ENCODE assay signal across 11 cellular contexts in genomic region chr1:26320896-26321295, GRCh38. TPM values are rescaled to one million over a fixed set of nuclear protein-coding genes. Genes with fewer than 3 reads are reported as not detected.
DNase-seq lines count a peak whose midpoint lies in the region; TF ChIP-seq lines count a peak whose summit lies in the region.
"Had no signal": no experiment of that assay in that cellular context is flagged by ENCODE, and none has a peak within 500 bp of the region (broad histone marks: within the 10 kb centered on the region; RNA-seq: fewer than 3 reads in every experiment).

No MANE protein-coding gene starts in this region.

- H3K9me2 ChIP-seq in DOHH2 (replicated peaks; ENCODE audit: control insufficient read depth, low read length), result no peaks in the 10 kb centered on the region

- intact Hi-C loops in Calu3 (cut with micrococcal nuclease; ENCODE audit: unreplicated experiment), result loop anchor here (2.0 to 5.0 kb wide), 2 partner anchors 41 to 46 kb away; no protein-coding TSS in a partner anchor

- peaks cover 32% of the 10 kb centered on the region for H3K36me3 ChIP-seq in DOHH2 (ENCODE audit: control insufficient read depth, low read length)
- no peaks in the 10 kb centered on the region for H3K36me3 ChIP-seq in KOPT-K1 (ENCODE audit: insufficient read depth, low read length)
- no peaks in the 10 kb centered on the region for H3K36me3 ChIP-seq in osteoblast (ENCODE audit: insufficient read depth, low read length)
- H3K36me3 ChIP-seq: sigmoid colon had no signal

- H3K4me1 ChIP-seq in DOHH2 (ENCODE audit: control insufficient read depth, low read length), result peaks cover 72% of the 10 kb centered on the region
- H3K4me1 ChIP-seq in osteoblast (ENCODE audit: insufficient read depth, low read length), result peaks cover 5% of the 10 kb centered on the region

- H3K4me3 ChIP-seq in DOHH2 (ENCODE audit: low read length) (peak overlapping the region; percentile 18), osteoblast (ENCODE audit: insufficient read depth, low read length) (no peak overlapping the region)
- H3K4me3 ChIP-seq: sigmoid colon had no signal

- H3K27me3 Mint-ChIP-seq in activated naive CD8-positive, alpha-beta T cell, result no peaks in the 10 kb centered on the region
- no peaks in the 10 kb centered on the region for H3K27me3 Mint-ChIP-seq in Calu3 (ENCODE audit: unreplicated experiment)

- peak overlapping the region; percentile 99 for H2AFZ ChIP-seq in osteoblast (ENCODE audit: low read length)

- BruUV-seq in Calu3 (replicated peaks; lab: Mats Ljungman, UMichigan), result no TSS peak

- H3K36me3 Mint-ChIP-seq in activated naive CD8-positive, alpha-beta T cell, result peaks cover 2% of the 10 kb centered on the region
- no peaks in the 10 kb centered on the region for H3K36me3 Mint-ChIP-seq in Calu3 (ENCODE audit: insufficient read depth, unreplicated experiment)

- H4K20me1 ChIP-seq in DOHH2 (ENCODE audit: control insufficient read depth, insufficient read depth, low read depth, low read length) (no peaks in the 10 kb centered on the region), osteoblast (ENCODE audit: insufficient read depth, low read length) (no peaks in the 10 kb centered on the region)

- H3K27ac Mint-ChIP-seq in activated naive CD8-positive, alpha-beta T cell, result peak overlapping the region; percentile 99
- H3K27ac Mint-ChIP-seq in Calu3 (ENCODE audit: unreplicated experiment), result no peak overlapping the region

- peaks cover 28% of the 10 kb centered on the region for H3F3A ChIP-seq in DOHH2 (ENCODE audit: control insufficient read depth, insufficient read depth)

- no peaks in the 10 kb centered on the region for H3K9me3 ChIP-seq in DOHH2 (ENCODE audit: control insufficient read depth, insufficient read depth, low read length)
- H3K9me3 ChIP-seq in KOPT-K1 (ENCODE audit: insufficient read depth, low read length, poor library complexity, severe bottlenecking), result no peaks in the 10 kb centered on the region
- no peaks in the 10 kb centered on the region for H3K9me3 ChIP-seq in osteoblast (ENCODE audit: low read depth, low read length)
- H3K9me3 ChIP-seq: sigmoid colon had no signal

- no peak for DNase-seq in osteoblast (ENCODE audit: insufficient read length, low spot score, missing footprints)
- DNase-seq in central memory CD4-positive, alpha-beta T cell, result no peak
- DNase-seq in Calu3, result no peak
- DNase-seq in T-helper 9 cell, result no peak

- peak overlapping the region; percentile 95 for H3K4me3 Mint-ChIP-seq in activated naive CD8-positive, alpha-beta T cell
- no peak overlapping the region for H3K4me3 Mint-ChIP-seq in Calu3 (ENCODE audit: low read depth, unreplicated experiment)

- H3K27me3 ChIP-seq in DOHH2 (ENCODE audit: control insufficient read depth, low read length) (no peaks in the 10 kb centered on the region), osteoblast (ENCODE audit: insufficient read depth, low read length) (no peaks in the 10 kb centered on the region)
- H3K27me3 ChIP-seq: sigmoid colon had no signal

- CTCF ChIA-PET in Calu3 (lab: Charles Lee), result interaction anchor here (1.0 to 2.9 kb wide), 4 partner anchors 35 to 70 kb away, joined by 3 to 8 read pairs (median 4); no protein-coding TSS in a partner anchor

- TF ChIP-seq CTCF in DOHH2 (IDR thresholded peaks at IDR 0.05; ENCODE audit: low read depth, low read length, poor library complexity, severe bottlenecking), result no peak
- TF ChIP-seq CTCF in osteoblast (IDR thresholded peaks at IDR 0.05; ENCODE audit: extremely low read depth, low read depth, low read length), result no peak
- no peak for TF ChIP-seq CTCF in Calu3 (IDR thresholded peaks at IDR 0.05; ENCODE audit: unreplicated experiment)

- peaks cover 64% of the 10 kb centered on the region for H3K4me1 Mint-ChIP-seq in activated naive CD8-positive, alpha-beta T cell (ENCODE audit: low read depth)
- H3K4me1 Mint-ChIP-seq in Calu3 (ENCODE audit: low read depth, unreplicated experiment), result peaks cover 8% of the 10 kb centered on the region

- H3K79me2 ChIP-seq in DOHH2 (ENCODE audit: control insufficient read depth, low read length) (peaks cover 31% of the 10 kb centered on the region), osteoblast (ENCODE audit: insufficient read depth, low read length) (no peaks in the 10 kb centered on the region)

- H3K27ac ChIP-seq in DOHH2 (ENCODE audit: low read depth, low read length) (peak overlapping the region; percentile 90), KOPT-K1 (ENCODE audit: low read depth, low read length, poor library complexity, severe bottlenecking) (peak overlapping the region; percentile 51), osteoblast (ENCODE audit: low read depth, low read length) (no peak overlapping the region)
- H3K27ac ChIP-seq: sigmoid colon, WERI-Rb-1 had no signal

- peak overlapping the region; percentile 80 for H3K4me2 ChIP-seq in DOHH2 (ENCODE audit: low read length)
- H3K4me2 ChIP-seq in osteoblast (ENCODE audit: insufficient read depth, low read length), result no peak overlapping the region

- H3K9me3 Mint-ChIP-seq in activated naive CD8-positive, alpha-beta T cell (ENCODE audit: low read depth), result no peaks in the 10 kb centered on the region
- H3K9me3 Mint-ChIP-seq in Calu3 (ENCODE audit: low read depth, unreplicated experiment), result no peaks in the 10 kb centered on the region

RNA-seq across cellular contexts. Expression of gene CD52, which starts 3.1 kb away (rescaled TPM):
- not detected in 2 replicates for total RNA-seq in osteoblast
- not detected in 2 replicates for total RNA-seq in Calu3 (2022)
- total RNA-seq: Daoy had no signal

RNA-seq across cellular contexts. Expression of gene UBXN11, which starts 14.5 kb away (rescaled TPM):
- total RNA-seq in osteoblast, result 5.8 and 6.2 TPM in 2 replicates
- total RNA-seq in Calu3 (2022), result 24.0 and 32.0 TPM in 2 replicates

RNA-seq across cellular contexts. Expression of gene CRYBG2, which starts 33.0 kb away (rescaled TPM):
- not detected in 2 replicates for total RNA-seq in osteoblast
- 6.4 and 17.6 TPM in 2 replicates for total RNA-seq in Calu3 (2022)

RNA-seq across cellular contexts. Expression of gene SH3BGRL3, which starts 41.0 kb away (rescaled TPM):
- total RNA-seq in osteoblast (29.2 and 30.8 TPM in 2 replicates), Calu3 (2022) (74.6 and 107 TPM in 2 replicates)

RNA-seq across cellular contexts. Expression of gene ZNF683, which starts 51.7 kb away (rescaled TPM):
- not detected in 2 replicates for total RNA-seq in osteoblast
- total RNA-seq in Calu3 (2022), result not detected in 2 replicates
- total RNA-seq: Daoy, mesenteric fat pad, sigmoid colon had no signal
